12 cellular contexts compared by ENCODE assay signal in genomic region chr19:3880471-3881271, GRCh38. TPM values are rescaled to one million over a fixed set of nuclear protein-coding genes. Genes with fewer than 3 reads are reported as not detected.
DNase-seq lines count a peak whose midpoint lies in the region; ATAC-seq and TF ChIP-seq lines count a peak whose summit lies in the region.
"Had no signal": no experiment of that assay in that cellular context is flagged by ENCODE, and none has a peak within 500 bp of the region (broad histone marks: within the 10 kb centered on the region; RNA-seq: fewer than 3 reads in every experiment).

Gene ATCAY (plus strand): TSS chr19:3880685. CDS start chr19:3885768, 5,083 bp downstream.

- no peak within 1 kb of the TSS for H3K4ac ChIP-seq in IMR-90 (ENCODE audit: low read depth, low read length)

- H3K4me1 ChIP-seq in IMR-90 (ENCODE audit: control insufficient read depth, insufficient read depth, low read length): no peaks in the 10 kb centered on the region

- H3K9me3 ChIP-seq in IMR-90 (ENCODE audit: control insufficient read depth, insufficient read depth, low read length): peaks cover 3% of the 10 kb centered on the region; the same call in 1 of the 2 replicates

- CTCF ChIA-PET in IMR-90 (lab: Yijun Ruan, JAX): interaction anchor here (0.7 kb wide), 1 partner anchor 545 kb away, joined by 6 read pairs; no protein-coding TSS in a partner anchor

- no peak within 1 kb of the TSS for H3K27ac ChIP-seq in IMR-90 (ENCODE audit: insufficient read depth, low read length)

- TF ChIP-seq CTCF in IMR-90 (conservative IDR thresholded peaks at IDR 0.05; ENCODE audit: low read depth, low read length) (no peak), glutamatergic neuron (IDR thresholded peaks at IDR 0.05; ENCODE audit: partially characterized antibody, unreplicated experiment) (no peak)

- H4K8ac ChIP-seq in IMR-90 (ENCODE audit: low read depth in 2 of 2, low read length in 2 of 2): no peak within 1 kb of the TSS

- TF ChIP-seq RAD21 in IMR-90 (IDR thresholded peaks at IDR 0.05; ENCODE audit: low read length): no peak

- H2BK120ac ChIP-seq in IMR-90 (ENCODE audit: low read depth, low read length): no peak within 1 kb of the TSS

- no peak within 1 kb of the TSS; the same call in 1 of the 2 replicates for H3K23ac ChIP-seq in IMR-90 (ENCODE audit: low read depth, low read length)

- POLR2A ChIA-PET in IMR-90 (lab: Charles Lee; ENCODE audit: unreplicated experiment): no interaction called here

- intact Hi-C loops in IMR-90 (cut with micrococcal nuclease): no loop called here

- H3K36me3 Mint-ChIP-seq in glutamatergic neuron (ENCODE audit: unreplicated experiment): no peaks in the 10 kb centered on the region

- DNase-seq in IMR-90 (no peak), NCI-H524 (lab: John Stamatoyannopoulos, UW) (peak; percentile 81 to 89), glutamatergic neuron (peak; percentile 82), superior temporal gyrus (ENCODE audit: extremely low spot score) (peak; percentile 56), hepatic stellate cell (ENCODE audit: low spot score) (no peak)
- DNase-seq in activated effector memory CD4-positive, alpha-beta T cell treated with Interleukin-2 at 50 U/mL for 16 hours: no peak
- DNase-seq: effector memory CD8-positive, alpha-beta T cell; left cardiac atrium; NCI-H446; stimulated activated CD4-positive, alpha-beta T cell treated with anti-CD3 and anti-CD28 coated beads, Interleukin-12 subunit alpha, Interleukin-12 subunit beta, amount 100 ng/mL, for 4 hours had no signal

- H3K9me3 Mint-ChIP-seq in glutamatergic neuron (ENCODE audit: unreplicated experiment): peaks cover 7% of the 10 kb centered on the region
- H3K9me3 Mint-ChIP-seq: effector memory CD8-positive, alpha-beta T cell had no signal

- no peak within 1 kb of the TSS for H2AK5ac ChIP-seq in IMR-90 (ENCODE audit: low read depth, low read length)

- H3K18ac ChIP-seq in IMR-90 (ENCODE audit: low read depth, low read length): no peak within 1 kb of the TSS

- no peak within 1 kb of the TSS for H2BK5ac ChIP-seq in IMR-90 (ENCODE audit: low read depth, low read length, poor library complexity, severe bottlenecking)

- H2BK15ac ChIP-seq in IMR-90 (ENCODE audit: low read depth, low read length): no peak within 1 kb of the TSS

- no peak within 1 kb of the TSS; the same call in 1 of the 2 replicates for H3K4me2 ChIP-seq in IMR-90 (ENCODE audit: low read depth, low read length)

- no peak within 1 kb of the TSS for H2AK9ac ChIP-seq in IMR-90 (replicated peaks; ENCODE audit: low read depth, low read length, poor library complexity)

- ATAC-seq in IMR-90 (ENCODE audit: low read depth) (peak; percentile 50), HG02973 (IDR thresholded peaks at IDR 0.05; ENCODE audit: unreplicated experiment) (no peak)
- ATAC-seq: effector memory CD8-positive, alpha-beta T cell; left cardiac atrium had no signal

- no peak within 1 kb of the TSS for H3K56ac ChIP-seq in IMR-90 (ENCODE audit: extremely low read depth, insufficient read depth, low read length)

- H4K91ac ChIP-seq in IMR-90 (ENCODE audit: insufficient read depth, low read depth, low read length): no peak within 1 kb of the TSS

- H3K36me3 ChIP-seq in IMR-90 (ENCODE audit: control insufficient read depth, insufficient read depth, low read length): no peaks in the 10 kb centered on the region

- peak within 1 kb of the TSS; percentile 99 for H3K27ac Mint-ChIP-seq in glutamatergic neuron (ENCODE audit: unreplicated experiment)
- H3K27ac Mint-ChIP-seq: effector memory CD8-positive, alpha-beta T cell had no signal

- WGBS in IMR-90 (ENCODE audit: extremely low coverage in 2 of 2, insufficient read length in 1 of 2), 2 experiments: 3% methylated on average over 15 of the region's 49 CpGs; no CpG with 5 or more reads in 1 of the 2 experiments

- no peak within 1 kb of the TSS for H3K14ac ChIP-seq in IMR-90 (replicated peaks; ENCODE audit: low read depth, low read length)

- H3K9ac ChIP-seq in IMR-90 (ENCODE audit: low read depth, low read length): no peak within 1 kb of the TSS

- no peak within 1 kb of the TSS for H2BK20ac ChIP-seq in IMR-90 (ENCODE audit: low read depth, low read length)

- no peaks in the 10 kb centered on the region for H3K79me1 ChIP-seq in IMR-90 (ENCODE audit: low read depth in 1 of 2, low read length in 2 of 2)

- peak within 1 kb of the TSS; percentile 97 for H3K4me3 Mint-ChIP-seq in glutamatergic neuron (ENCODE audit: unreplicated experiment)

- peaks cover 7% of the 10 kb centered on the region for H3K27me3 Mint-ChIP-seq in glutamatergic neuron (ENCODE audit: unreplicated experiment)

- in situ Hi-C loops in IMR-90 (cut with MboI; ENCODE audit: low sequenced_read_pairs): no loop called here

- dilution Hi-C loops in IMR-90 (cut with HindIII; ENCODE audit: low sequenced_read_pairs, unreplicated experiment): no loop called here

- no peak within 1 kb of the TSS for H4K5ac ChIP-seq in IMR-90 (ENCODE audit: low read depth, low read length)

- H3K4me3 ChIP-seq in IMR-90 (ENCODE audit: insufficient read depth, low read depth, low read length): no peak within 1 kb of the TSS

- H3K4me1 Mint-ChIP-seq in glutamatergic neuron (ENCODE audit: low read depth, unreplicated experiment): peaks cover 2% of the 10 kb centered on the region

- H2AFZ ChIP-seq in IMR-90 (replicated peaks; ENCODE audit: low read length, poor library complexity): peak within 1 kb of the TSS; percentile 71

- H3K9me1 ChIP-seq in IMR-90 (ENCODE audit: insufficient read depth, low read length): no peaks in the 10 kb centered on the region

- H4K20me1 ChIP-seq in IMR-90 (ENCODE audit: insufficient read depth, low read length): peaks cover 3% of the 10 kb centered on the region; the same call in 1 of the 2 replicates

- H3K27me3 ChIP-seq in IMR-90 (ENCODE audit: control insufficient read depth, insufficient read depth, low read length): peaks cover 31% of the 10 kb centered on the region

- no peak for TF ChIP-seq POLR2A in IMR-90 (IDR thresholded peaks at IDR 0.05; ENCODE audit: low read depth, low read length)

- no TSS peak for BruUV-seq in IMR-90 (replicated peaks; lab: Mats Ljungman, UMichigan)

TF ChIP-seq in IMR-90, 13 proteins besides CTCF, POLR2A, EP300 and RAD21:
- TF ChIP-seq MAZ (IDR thresholded peaks at IDR 0.05; ENCODE audit: borderline replicate concordance, low read depth, low read length) (no peak), SMC3 (IDR thresholded peaks at IDR 0.05; ENCODE audit: low read depth, low read length) (no peak), BHLHE40 (IDR thresholded peaks at IDR 0.05; ENCODE audit: low read depth, low read length) (no peak), CHD1 (IDR thresholded peaks at IDR 0.05; ENCODE audit: low read depth, low read length) (no peak), NFE2L2 (IDR thresholded peaks at IDR 0.05; ENCODE audit: low read depth, low read length) (no peak), CEBPB (IDR thresholded peaks at IDR 0.05; ENCODE audit: low read depth, low read length) (no peak), MAFK (IDR thresholded peaks at IDR 0.05; ENCODE audit: low read depth, low read length) (no peak), RCOR1 (IDR thresholded peaks at IDR 0.05; ENCODE audit: insufficient replicate concordance, low read length) (no peak), ELK1 (IDR thresholded peaks at IDR 0.05; ENCODE audit: borderline replicate concordance, low read depth, low read length) (no peak), USF2 (IDR thresholded peaks at IDR 0.05; ENCODE audit: low read depth, low read length) (no peak), RFX5 (IDR thresholded peaks at IDR 0.05; ENCODE audit: low read depth, low read length) (no peak)
TF ChIP-seq in IMR-90: peak in this region for 0.

RNA-seq across cellular contexts. Expression of gene ATCAY, which starts in this region (rescaled TPM):
- total RNA-seq in IMR-90 (2012; rRNA removed): 0.28 and 0.36 TPM in 2 replicates
- polyA plus RNA-seq in IMR-90 (2012; rRNA removed): 0.19 and 0.31 TPM in 2 replicates
- polyA plus RNA-seq in IMR-90 (2012; cell fraction: cytosol; rRNA removed): 0.12 and 0.15 TPM in 2 replicates
- 0.10 and 0.19 TPM in 2 replicates for polyA plus RNA-seq in IMR-90 (2012; cell fraction: nucleus; rRNA removed; ENCODE audit: low replicate concordance)
- 182 TPM for total RNA-seq in glutamatergic neuron (ENCODE audit: unreplicated experiment)
- total RNA-seq: left cardiac atrium, subcutaneous adipose tissue had no signal

Comparison
In these comparisons a context has a peak if more than half of its experiments do, and no peak if none do; other contexts are left out.
1. RNA of gene ATCAY (total RNA-seq): 182 TPM in glutamatergic neuron (single experiment); 0.28 to 0.36 TPM in IMR-90; every median in the first group is over 100 times any median in the second.
2. Peak in ATAC-seq in IMR-90; RNA of the gene not detected or under 1 TPM.
3. DNase-seq: peak in NCI-H524 (2 of 2), glutamatergic neuron (single experiment) and superior temporal gyrus (single experiment); none in IMR-90 (single experiment), activated effector memory CD4-positive, alpha-beta T cell treated with Interleukin-2 at 50 U/mL for 16 hours (single experiment) and hepatic stellate cell (single experiment).